In genomic region chr7:96179863-96180262, GRCh38 we compare ENCODE assay signal across 21 cellular contexts.
A peak's percentile ranks its signal among the peaks of the same experiment; 100 is the strongest.
DNase-seq lines count a peak whose midpoint lies in the region; ATAC-seq, FAIRE-seq and TF ChIP-seq lines count a peak whose summit lies in the region.
"Had no signal": no experiment of that assay in that cellular context is flagged by ENCODE, and none has a peak within 500 bp of the region (broad histone marks: within the 10 kb centered on the region; RNA-seq: fewer than 3 reads in every experiment).

No MANE protein-coding gene starts in this region.

- no peaks in the 10 kb centered on the region for H3K79me2 ChIP-seq in HepG2 (ENCODE audit: insufficient read depth, low read length)
- H3K79me2 ChIP-seq: parathyroid adenoma had no signal

- no peak overlapping the region for H3K27ac ChIP-seq in HepG2 (ENCODE audit: extremely low read length, insufficient read depth, low read length)
- H3K27ac ChIP-seq: parathyroid adenoma, sigmoid colon, SJCRH30 had no signal

- H3K9ac ChIP-seq in HepG2 (ENCODE audit: insufficient read depth, low read depth, low read length), result no peak overlapping the region
- H3K9ac ChIP-seq: parathyroid adenoma had no signal

- no peak for TF ChIP-seq RAD21 in HepG2 (CRISPR knock-in tag; IDR thresholded peaks at IDR 0.05)

- peaks cover 22% of the 10 kb centered on the region for H3K4me1 ChIP-seq in HepG2 (ENCODE audit: insufficient read depth, low read length)
- H3K4me1 ChIP-seq: parathyroid adenoma, sigmoid colon had no signal

- no peaks in the 10 kb centered on the region for H4K20me1 ChIP-seq in HepG2 (ENCODE audit: insufficient read depth, low read length)

- H3K4me3 ChIP-seq in BJ (ENCODE audit: low read depth, low read length), result no peak overlapping the region
- H3K4me3 ChIP-seq in astrocyte of the spinal cord (ENCODE audit: low read depth, low read length), result no peak overlapping the region
- H3K4me3 ChIP-seq in HepG2 (replicated peaks in 1 of 3; ENCODE audit: insufficient read depth in 1 of 3, low read depth in 2 of 3, low read length in 3 of 3), result no peak overlapping the region
- H3K4me3 ChIP-seq: cardiac muscle cell, lung, sigmoid colon, SJCRH30 had no signal

- no peak for DNase-seq in BJ (ENCODE audit: low read depth)
- peak; percentile 17 for DNase-seq in LHCN-M2 (ENCODE audit: low read depth)
- DNase-seq in astrocyte of the spinal cord (ENCODE audit: low read depth, low spot score), result peak; percentile 5
- no peak for DNase-seq in HepG2 (ENCODE audit: low spot score)
- no peak for DNase-seq in effector CD8-positive, alpha-beta T cell (lab: John Stamatoyannopoulos, UW)
- DNase-seq in activated T-cell treated with anti-CD3 and anti-CD28 coated beads, Interleukin-2, amount 50 U/mL, for 24 hours, result no peak
- DNase-seq in stimulated activated effector memory CD8-positive, alpha-beta T cell treated with anti-CD3 and anti-CD28 coated beads, Interleukin-12 subunit alpha, Interleukin-12 subunit beta, amount 100 ng/mL, for 72 hours (ENCODE audit: low spot score in 2 of 2), result no peak
- DNase-seq: activated CD4-positive, CD25-positive, alpha-beta regulatory T cell treated with anti-CD3 and anti-CD28 coated beads, Interleukin-2, amount 50 U/mL, for 72 hours; BE2C; NCI-H146; NCI-H446; sigmoid colon; stimulated activated CD4-positive, alpha-beta T cell treated with anti-CD3 and anti-CD28 coated beads, Interleukin-1b, Interleukin-23, amount 100 ng/mL, for 48 hours; T-helper 9 cell had no signal

- H3K4me2 ChIP-seq in HepG2 (ENCODE audit: low read depth, low read length), result no peak overlapping the region

- H3K27me3 ChIP-seq in BJ (ENCODE audit: control insufficient read depth, insufficient read depth, low read length) (no peaks in the 10 kb centered on the region), HepG2 (ENCODE audit: control insufficient read depth in 1 of 2, insufficient read depth in 2 of 2, low read length in 2 of 2) (no peaks in the 10 kb centered on the region)
- H3K27me3 ChIP-seq: BE2C, cardiac muscle cell, sigmoid colon, SJCRH30 had no signal

- no peak overlapping the region for H2AFZ ChIP-seq in HepG2 (ENCODE audit: low read length)
- H2AFZ ChIP-seq: parathyroid adenoma had no signal

- no peak overlapping the region for H3K27ac Mint-ChIP-seq in activated T-cell treated with anti-CD3 and anti-CD28 coated beads, Interleukin-2, amount 50 U/mL, for 24 hours
- no peak overlapping the region for H3K27ac Mint-ChIP-seq in stimulated activated effector memory CD8-positive, alpha-beta T cell treated with anti-CD3 and anti-CD28 coated beads, Interleukin-12 subunit alpha, Interleukin-12 subunit beta, amount 100 ng/mL, for 72 hours
- H3K27ac Mint-ChIP-seq: activated T-helper 1 cell treated with anti-CD3 and anti-CD28 coated beads, Interleukin-12 subunit alpha, Interleukin-12 subunit beta, Interleukin-2, Interleukin-4 antibody, amounts not matched to agents 30 ng/mL and 10 ng/mL and 1 ng/mL, durations not matched to agents 14 hours and 24 hours and 36 hours had no signal

- no TSS peak for BruUV-seq in HepG2 (replicated peaks; lab: Mats Ljungman, UMichigan)

- TF ChIP-seq EP300 in HepG2 (IDR thresholded peaks at IDR 0.05; ENCODE audit: low read depth in 2 of 2, low read length in 2 of 2), result no peak
- no peak for TF ChIP-seq EP300 in HepG2 (CRISPR knock-in tag; IDR thresholded peaks at IDR 0.05; ENCODE audit: borderline replicate concordance)

- H3K36me3 ChIP-seq in BJ (ENCODE audit: control insufficient read depth, insufficient read depth, low read length) (no peaks in the 10 kb centered on the region), HepG2 (replicated peaks in 1 of 2; ENCODE audit: control insufficient read depth in 1 of 2, insufficient read depth in 2 of 2, low read length in 2 of 2) (peaks cover 10 to 44% of the 10 kb centered on the region in 2 experiments)
- H3K36me3 ChIP-seq: cardiac muscle cell had no signal

- H3K9me3 Mint-ChIP-seq in activated T-cell treated with anti-CD3 and anti-CD28 coated beads, Interleukin-2, amount 50 U/mL, for 24 hours, result no peaks in the 10 kb centered on the region
- no peaks in the 10 kb centered on the region for H3K9me3 Mint-ChIP-seq in stimulated activated effector memory CD8-positive, alpha-beta T cell treated with anti-CD3 and anti-CD28 coated beads, Interleukin-12 subunit alpha, Interleukin-12 subunit beta, amount 100 ng/mL, for 72 hours
- H3K9me3 Mint-ChIP-seq: activated T-helper 1 cell treated with anti-CD3 and anti-CD28 coated beads, Interleukin-12 subunit alpha, Interleukin-12 subunit beta, Interleukin-2, Interleukin-4 antibody, amounts not matched to agents 30 ng/mL and 10 ng/mL and 1 ng/mL, durations not matched to agents 14 hours and 24 hours and 36 hours had no signal

- POLR2A ChIA-PET in BJ (lab: Charles Lee), result no interaction called here
- POLR2A ChIA-PET in HepG2 (lab: Yijun Ruan, JAX), result no interaction called here

- no peak for TF ChIP-seq POLR2A in HepG2 (IDR thresholded peaks at IDR 0.05; ENCODE audit: insufficient read depth in 1 of 2, low read depth in 2 of 2, low read length in 2 of 2)
- TF ChIP-seq POLR2A in GM18505 (IDR thresholded peaks at IDR 0.05; ENCODE audit: borderline replicate concordance, extremely low read depth, insufficient read depth, insufficient read length), result no peak

- in situ Hi-C loops in astrocyte of the spinal cord (cut with HindIII; ENCODE audit: low sequenced_read_pairs), result no loop called here
- in situ Hi-C loops in HepG2 (cut with HindIII; ENCODE audit: extremely low pct_ligation_motif_present, low pct_unique_long_range_greater_than_20kb), result no loop called here

- ATAC-seq in HepG2, result no peak
- ATAC-seq in GM18505 (IDR thresholded peaks at IDR 0.05; ENCODE audit: unreplicated experiment), result no peak
- ATAC-seq in stimulated activated effector memory CD8-positive, alpha-beta T cell treated with anti-CD3 and anti-CD28 coated beads, Interleukin-12 subunit alpha, Interleukin-12 subunit beta, amount 100 ng/mL, for 72 hours, result no peak

- intact Hi-C loops in HepG2 (cut with micrococcal nuclease; ENCODE audit: unreplicated experiment), result no loop called here

- no peak overlapping the region for H3K4me3 Mint-ChIP-seq in activated T-cell treated with anti-CD3 and anti-CD28 coated beads, Interleukin-2, amount 50 U/mL, for 24 hours
- H3K4me3 Mint-ChIP-seq in stimulated activated effector memory CD8-positive, alpha-beta T cell treated with anti-CD3 and anti-CD28 coated beads, Interleukin-12 subunit alpha, Interleukin-12 subunit beta, amount 100 ng/mL, for 72 hours, result no peak overlapping the region
- H3K4me3 Mint-ChIP-seq: activated T-helper 1 cell treated with anti-CD3 and anti-CD28 coated beads, Interleukin-12 subunit alpha, Interleukin-12 subunit beta, Interleukin-2, Interleukin-4 antibody, amounts not matched to agents 30 ng/mL and 10 ng/mL and 1 ng/mL, durations not matched to agents 14 hours and 24 hours and 36 hours had no signal

- peaks cover 51% of the 10 kb centered on the region for H3K36me3 Mint-ChIP-seq in activated T-cell treated with anti-CD3 and anti-CD28 coated beads, Interleukin-2, amount 50 U/mL, for 24 hours (ENCODE audit: low read depth)
- H3K36me3 Mint-ChIP-seq in stimulated activated effector memory CD8-positive, alpha-beta T cell treated with anti-CD3 and anti-CD28 coated beads, Interleukin-12 subunit alpha, Interleukin-12 subunit beta, amount 100 ng/mL, for 72 hours, result peaks cover 28% of the 10 kb centered on the region

- no peaks in the 10 kb centered on the region for H3K27me3 Mint-ChIP-seq in activated T-cell treated with anti-CD3 and anti-CD28 coated beads, Interleukin-2, amount 50 U/mL, for 24 hours

- FAIRE-seq in HepG2 (lab: Jason Lieb, UNC), result no peak
- FAIRE-seq: urothelium cell line had no signal

- no peaks in the 10 kb centered on the region for H3K4me1 Mint-ChIP-seq in activated T-cell treated with anti-CD3 and anti-CD28 coated beads, Interleukin-2, amount 50 U/mL, for 24 hours (ENCODE audit: low read depth)
- H3K4me1 Mint-ChIP-seq in stimulated activated effector memory CD8-positive, alpha-beta T cell treated with anti-CD3 and anti-CD28 coated beads, Interleukin-12 subunit alpha, Interleukin-12 subunit beta, amount 100 ng/mL, for 72 hours, result no peaks in the 10 kb centered on the region

- TF ChIP-seq CTCF in BJ (IDR thresholded peaks at IDR 0.05; ENCODE audit: insufficient read depth, low read depth, low read length) (0 out of 2 replicates have a peak, but pooled peaks have one; percentile 9), astrocyte of the spinal cord (IDR thresholded peaks at IDR 0.05; ENCODE audit: low read depth, low read length) (peak; percentile 11), HepG2 (CRISPR knock-in tag; IDR thresholded peaks at IDR 0.05) (no peak)

- H3K9me3 ChIP-seq in HepG2 (ENCODE audit: low read length), result no peaks in the 10 kb centered on the region
- H3K9me3 ChIP-seq: BE2C, sigmoid colon had no signal

- CTCF ChIA-PET in BJ (lab: Yijun Ruan, JAX), result interaction anchor here (1.2 kb wide), 1 partner anchor 10 kb away, joined by 3 read pairs; no protein-coding TSS in a partner anchor
- CTCF ChIA-PET in HepG2 (lab: Yijun Ruan, JAX; ENCODE audit: low intra/inter-chr PET ratio, low total read pairs), result no interaction called here

TF ChIP-seq in HepG2, 621 proteins besides CTCF, POLR2A, EP300 and RAD21:
- TF ChIP-seq STAG1 (CRISPR knock-in tag; IDR thresholded peaks at IDR 0.05), result peak; percentile 23; the same call in 1 of the 2 replicates
- TF ChIP-seq CREB1 (IDR thresholded peaks at IDR 0.05), result no peak
- no peak for TF ChIP-seq CREB1 (CRISPR knock-in tag; IDR thresholded peaks at IDR 0.05)

Comparison
In these comparisons a context has a peak if more than half of its experiments do, and no peak if none do; other contexts are left out.
1. DNase-seq: peak in LHCN-M2 (single experiment) and astrocyte of the spinal cord (single experiment); none in BJ (single experiment), HepG2 (single experiment), effector CD8-positive, alpha-beta T cell (single experiment), activated T-cell treated with anti-CD3 and anti-CD28 coated beads, Interleukin-2, amount 50 U/mL, for 24 hours (single experiment) and stimulated activated effector memory CD8-positive, alpha-beta T cell treated with anti-CD3 and anti-CD28 coated beads, Interleukin-12 subunit alpha, Interleukin-12 subunit beta, amount 100 ng/mL, for 72 hours (0 of 2).